Comparison of ENCODE assay signal across 9 cellular contexts in the genomic region with DNA sequence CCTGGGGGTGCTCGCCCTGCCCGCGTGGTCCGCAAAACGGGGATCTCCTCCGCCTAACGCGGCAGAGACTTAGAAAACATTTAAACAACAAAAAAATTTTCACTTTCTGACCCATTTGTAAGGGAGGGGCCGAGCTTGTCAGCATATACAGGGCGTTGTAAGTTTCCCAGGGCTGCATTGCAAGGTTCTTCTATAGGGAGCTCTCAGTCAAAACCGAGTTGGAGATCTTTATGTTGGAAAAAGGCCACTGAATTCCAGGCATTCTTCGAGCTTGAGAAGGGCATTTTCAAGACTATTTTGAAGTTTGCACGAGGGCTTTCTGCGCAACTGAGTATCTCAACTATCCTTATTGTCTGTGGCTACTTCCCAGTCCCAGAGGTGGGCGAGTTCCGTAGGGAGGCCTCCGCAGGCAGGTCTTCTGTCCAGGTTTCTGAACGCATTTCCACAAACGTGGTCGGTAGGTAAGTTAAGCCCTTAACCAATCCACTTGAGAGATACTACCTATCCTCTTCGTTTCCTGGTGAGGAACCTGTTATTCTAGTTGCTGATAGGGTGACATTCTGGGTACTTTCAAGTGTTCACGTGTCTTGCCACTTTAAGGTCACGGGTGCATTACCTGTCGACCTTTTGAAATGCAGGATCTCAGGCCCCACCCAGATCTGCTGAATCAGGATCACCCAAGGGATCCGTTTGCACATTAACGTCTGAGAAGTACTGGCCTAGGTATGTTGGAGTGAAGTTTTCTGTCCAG. TPM values are rescaled to one million over a fixed set of nuclear protein-coding genes. Genes with fewer than 3 reads are reported as not detected.
DNase-seq lines count a peak whose midpoint lies in the region; ATAC-seq, FAIRE-seq and TF ChIP-seq lines count a peak whose summit lies in the region.
"Had no signal": no experiment of that assay in that cellular context is flagged by ENCODE, and none has a peak within 500 bp of the region (broad histone marks: within the 10 kb centered on the region; RNA-seq: fewer than 3 reads in every experiment).

No MANE protein-coding gene starts in this region.

- H3K36me3 Mint-ChIP-seq in endothelial cell (ENCODE audit: low read depth, unreplicated experiment) = no peaks in the 10 kb centered on the region

- 0 out of 2 replicates have a peak, but pooled peaks have one; percentile 1 for TF ChIP-seq RAD21 in HCT116 (IDR thresholded peaks at IDR 0.05; ENCODE audit: low read depth)

- intact Hi-C loops in HCT116 (cut with micrococcal nuclease) = loop anchor here (5.0 to 10.0 kb wide), 2 partner anchors 70 to 88 kb away; partner anchors contain the start of gene FXN

- no peak for TF ChIP-seq POLR2A in HCT116 (IDR thresholded peaks at IDR 0.05; ENCODE audit: borderline replicate concordance, extremely low read depth, insufficient read depth, insufficient read length)

- TSS peak; percentile 87 for BruUV-seq in HCT116 (replicated peaks; lab: Mats Ljungman, UMichigan)

- POLR2A ChIA-PET in HCT116 (lab: Charles Lee) = interaction anchor here (1.6 kb wide), 1 partner anchor 8 kb away, joined by 5 read pairs; no protein-coding TSS in a partner anchor

- H3K4me1 ChIP-seq in BLaER1 (peaks cover 24% of the 10 kb centered on the region), HCT116 (ENCODE audit: control insufficient read depth in 1 of 2, insufficient read depth in 2 of 2, low read length in 2 of 2) (peaks cover 21 to 41% of the 10 kb centered on the region in 2 experiments), mucosa of rectum (ENCODE audit: control insufficient read depth in 2 of 2, insufficient read depth in 2 of 2, low read length in 2 of 2) (peaks cover 4 to 13% of the 10 kb centered on the region in 2 donors)

- H3K4me3 Mint-ChIP-seq in endothelial cell (ENCODE audit: unreplicated experiment) = peak overlapping the region; percentile 95

- FAIRE-seq in RCC 7860 (lab: Jason Lieb, UNC) = no peak
- FAIRE-seq: K562 had no signal

- peak; percentile 44 for ATAC-seq in HCT116
- ATAC-seq in GM19463 (IDR thresholded peaks at IDR 0.05; ENCODE audit: unreplicated experiment) = no peak
- ATAC-seq: K562 had no signal

- H3K27me3 Mint-ChIP-seq in endothelial cell (ENCODE audit: unreplicated experiment) = peaks cover 2% of the 10 kb centered on the region

- CTCF ChIA-PET in HCT116 (lab: Charles Lee) = interaction anchor here (0.9 to 1.5 kb wide), 3 partner anchors 69 to 71 kb away, joined by 3 to 4 read pairs (median 3); no protein-coding TSS in a partner anchor

- TF ChIP-seq CTCF in HCT116 (IDR thresholded peaks at IDR 0.05 in 2 of 3, conservative IDR thresholded peaks at IDR 0.05 in 1 of 3; ENCODE audit: borderline replicate concordance in 1 of 3, insufficient read depth in 1 of 3, low read depth in 2 of 3, low read length in 2 of 3) (no peak), endothelial cell (IDR thresholded peaks at IDR 0.05; ENCODE audit: unreplicated experiment) (no peak)

- H3K9ac ChIP-seq in BLaER1 (peak overlapping the region; percentile 77), HCT116 (ENCODE audit: low read length) (peak overlapping the region; percentile 70), mucosa of rectum (ENCODE audit: low read depth in 1 of 2, low read length in 2 of 2) (peak overlapping the region; percentile 87 to 89)

- H3K4me1 Mint-ChIP-seq in endothelial cell (ENCODE audit: unreplicated experiment) = peaks cover 19% of the 10 kb centered on the region

- H3K79me2 ChIP-seq in HCT116 (ENCODE audit: insufficient read depth, low read length) = peaks cover 21% of the 10 kb centered on the region

- H3K9me3 ChIP-seq in BLaER1 (no peaks in the 10 kb centered on the region), HCT116 (ENCODE audit: control insufficient read depth in 1 of 2, insufficient read depth in 1 of 2, low read depth in 1 of 2, low read length in 2 of 2) (no peaks in the 10 kb centered on the region), mucosa of rectum (ENCODE audit: control insufficient read depth in 2 of 2, low read length in 2 of 2) (no peaks in the 10 kb centered on the region)

- H3K4me3 ChIP-seq in BLaER1 (peak overlapping the region; percentile 84), HCT116 (replicated peaks in 1 of 2; ENCODE audit: low read depth in 1 of 2, low read length in 2 of 2) (peak overlapping the region; percentile 75 to 85), mucosa of rectum (ENCODE audit: low read length in 2 of 2) (peak overlapping the region; percentile 91 to 92)
- H3K4me3 ChIP-seq: K562 had no signal

- H3K27ac ChIP-seq in BLaER1 (peak overlapping the region; percentile 79), HCT116 (ENCODE audit: low read depth, low read length) (peak overlapping the region; percentile 100), mucosa of rectum (ENCODE audit: low read depth in 2 of 2, low read length in 2 of 2) (peak overlapping the region; percentile 96)

- H3K27ac Mint-ChIP-seq in endothelial cell (ENCODE audit: unreplicated experiment) = peak overlapping the region; percentile 88

- RAD21 ChIA-PET in HCT116 (lab: Charles Lee; ENCODE audit: low non-redundant PET in 1 of 2, low total read pairs in 2 of 2, uncharacterized antibody in 2 of 2, unreplicated experiment in 2 of 2) = no interaction called here

- no peak overlapping the region for H2AFZ ChIP-seq in HCT116 (ENCODE audit: low read depth, low read length, poor library complexity, severe bottlenecking)

- H4K20me1 ChIP-seq in BLaER1 (no peaks in the 10 kb centered on the region), HCT116 (ENCODE audit: insufficient read depth) (no peaks in the 10 kb centered on the region)

- H3K4me2 ChIP-seq in BLaER1 (peak overlapping the region; percentile 89), HCT116 (ENCODE audit: low read length) (peak overlapping the region; percentile 85)

- H3K9me2 ChIP-seq in HCT116 (ENCODE audit: insufficient read depth) = no peaks in the 10 kb centered on the region

- H3K9me3 Mint-ChIP-seq in endothelial cell (ENCODE audit: unreplicated experiment) = no peaks in the 10 kb centered on the region

- peak; percentile 80 for DNase-seq in HCT116 (ENCODE audit: low read depth, low spot score)
- peak; percentile 56 for DNase-seq in RCC 7860 (ENCODE audit: low spot score)
- no peak for DNase-seq in endothelial cell (ENCODE audit: low spot score)
- DNase-seq in SHP77 treated with DMSO at 0.1 percent for 48 hours (lab: John Stamatoyannopoulos, UW) = no peak
- DNase-seq in NCI-H2081 treated with DMSO at 0.1 percent for 48 hours (lab: John Stamatoyannopoulos, UW) = no peak

- no peaks in the 10 kb centered on the region for H3K36me3 ChIP-seq in BLaER1
- H3K36me3 ChIP-seq in HCT116 (ENCODE audit: control insufficient read depth in 1 of 2, insufficient read depth in 2 of 2, low read length in 2 of 2) = no peaks in the 10 kb centered on the region
- no peaks in the 10 kb centered on the region for H3K36me3 ChIP-seq in mucosa of rectum (ENCODE audit: control insufficient read depth in 2 of 2, insufficient read depth in 2 of 2, low read length in 2 of 2)

- H3K27me3 ChIP-seq in BLaER1 = no peaks in the 10 kb centered on the region
- H3K27me3 ChIP-seq in HCT116 (ENCODE audit: insufficient read depth, low read length) = no peaks in the 10 kb centered on the region
- H3K27me3 ChIP-seq in mucosa of rectum (ENCODE audit: control insufficient read depth in 2 of 2, insufficient read depth in 2 of 2, low read length in 2 of 2) = no peaks in the 10 kb centered on the region

TF ChIP-seq in HCT116, 20 proteins besides CTCF, POLR2A, EP300 and RAD21:
- TF ChIP-seq POLR2AphosphoS5 (IDR thresholded peaks at IDR 0.05; ENCODE audit: low read depth, low read length) (peak; percentile 82), CBX3 (IDR thresholded peaks at IDR 0.05; ENCODE audit: low read depth) (no peak; the same call in 1 of the 2 replicates), JUND (IDR thresholded peaks at IDR 0.05) (no peak), SIN3A (IDR thresholded peaks at IDR 0.05; ENCODE audit: low read depth) (peak; percentile 60), TCF7L2 (IDR thresholded peaks at IDR 0.05; ENCODE audit: borderline replicate concordance, extremely low read depth, insufficient read depth, insufficient read length) (peak; percentile 67), ZNF274 (IDR thresholded peaks at IDR 0.05; ENCODE audit: low read depth, low read length) (no peak), MAX (IDR thresholded peaks at IDR 0.05) (peak; percentile 80), YY1 (IDR thresholded peaks at IDR 0.05; ENCODE audit: extremely low read depth, insufficient replicate concordance, low read depth, low read length) (no peak), EZH2 (IDR thresholded peaks at IDR 0.05) (no peak), ZBTB33 (IDR thresholded peaks at IDR 0.05; ENCODE audit: extremely low read depth, insufficient replicate concordance, low read length) (no peak), SP1 (IDR thresholded peaks at IDR 0.05; ENCODE audit: low read depth) (peak; percentile 88), ELF1 (IDR thresholded peaks at IDR 0.05; ENCODE audit: borderline replicate concordance, low read depth) (no peak; the same call in 1 of the 2 replicates)
- TF ChIP-seq, protein P1, sequence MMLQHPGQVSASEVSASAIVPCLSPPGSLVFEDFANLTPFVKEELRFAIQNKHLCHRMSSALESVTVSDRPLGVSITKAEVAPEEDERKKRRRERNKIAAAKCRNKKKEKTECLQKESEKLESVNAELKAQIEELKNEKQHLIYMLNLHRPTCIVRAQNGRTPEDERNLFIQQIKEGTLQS (IDR thresholded peaks at IDR 0.05) = no peak

RNA-seq across cellular contexts. Expression of gene TJP2, which starts 51.5 kb away (rescaled TPM):
- total RNA-seq in HCT116 (2021; ENCODE audit: unreplicated experiment) (39.7 TPM), endothelial cell (ENCODE audit: unreplicated experiment) (198 TPM)
- polyA plus RNA-seq in HCT116 (2012) = 23.4 and 25.8 TPM in 2 replicates

Comparison
In these comparisons a context has a peak if more than half of its experiments do, and no peak if none do; other contexts are left out.
1. DNase-seq: peak in HCT116 (single experiment) and RCC 7860 (single experiment); none in endothelial cell (single experiment), SHP77 treated with DMSO at 0.1 percent for 48 hours (single experiment) and NCI-H2081 treated with DMSO at 0.1 percent for 48 hours (single experiment).
2. Peak in every context shown above with its lines, with median percentiles within 50 percentile points of each other: H3K27ac ChIP-seq, H3K4me3 ChIP-seq and H3K9ac ChIP-seq.